1 cellular context compared by ENCODE assay signal in the genomic region with DNA sequence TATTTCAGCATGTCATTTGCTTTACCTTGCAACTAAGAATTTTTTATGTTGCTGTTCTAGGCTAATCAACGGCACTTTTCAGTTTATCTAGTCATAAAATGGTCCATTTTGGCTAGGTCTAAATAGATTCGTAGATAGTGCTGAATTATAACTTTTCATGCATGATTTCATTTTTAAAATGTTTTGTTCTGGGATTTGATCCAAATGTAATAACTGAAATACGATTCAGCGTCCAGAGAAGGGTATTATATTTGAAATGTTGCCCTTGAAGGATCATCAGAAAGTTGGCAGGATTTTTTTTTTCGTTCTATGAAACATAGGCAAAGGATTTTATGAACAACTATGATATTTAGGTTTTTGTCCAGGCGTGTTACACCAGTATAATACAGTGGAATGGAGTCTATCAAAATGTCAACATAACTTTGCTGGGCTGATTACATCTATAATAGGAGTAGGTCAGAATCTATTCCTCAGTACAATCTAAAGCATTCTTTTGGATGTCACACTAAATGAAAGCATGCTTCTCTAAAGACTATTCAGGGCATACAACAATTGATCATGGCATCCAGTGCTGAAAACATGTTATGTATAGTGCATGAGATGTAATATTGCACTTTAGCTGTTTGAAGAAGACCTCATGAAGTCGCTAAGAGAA.
TF ChIP-seq lines count a peak whose summit lies in the region.

No MANE protein-coding gene starts in this region.

TF ChIP-seq in HEK293, 187 proteins besides CTCF, POLR2A, EP300 and RAD21 (continued from another document):
- TF ChIP-seq, protein P1, sequence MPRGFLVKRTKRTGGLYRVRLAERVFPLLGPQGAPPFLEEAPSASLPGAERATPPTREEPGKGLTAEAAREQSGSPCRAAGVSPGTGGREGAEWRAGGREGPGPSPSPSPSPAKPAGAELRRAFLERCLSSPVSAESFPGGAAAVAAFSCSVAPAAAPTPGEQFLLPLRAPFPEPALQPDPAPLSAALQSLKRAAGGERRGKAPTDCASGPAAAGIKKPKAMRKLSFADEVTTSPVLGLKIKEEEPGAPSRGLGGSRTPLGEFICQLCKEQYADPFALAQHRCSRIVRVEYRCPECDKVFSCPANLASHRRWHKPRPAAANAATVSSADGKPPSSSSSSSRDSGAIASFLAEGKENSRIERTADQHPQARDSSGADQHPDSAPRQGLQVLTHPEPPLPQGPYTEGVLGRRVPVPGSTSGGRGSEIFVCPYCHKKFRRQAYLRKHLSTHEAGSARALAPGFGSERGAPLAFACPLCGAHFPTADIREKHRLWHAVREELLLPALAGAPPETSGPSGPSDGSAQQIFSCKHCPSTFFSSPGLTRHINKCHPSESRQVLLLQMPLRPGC (tag by site-specific recombination; IDR thresholded peaks at IDR 0.05), result no peak
- TF ChIP-seq, protein P2, sequence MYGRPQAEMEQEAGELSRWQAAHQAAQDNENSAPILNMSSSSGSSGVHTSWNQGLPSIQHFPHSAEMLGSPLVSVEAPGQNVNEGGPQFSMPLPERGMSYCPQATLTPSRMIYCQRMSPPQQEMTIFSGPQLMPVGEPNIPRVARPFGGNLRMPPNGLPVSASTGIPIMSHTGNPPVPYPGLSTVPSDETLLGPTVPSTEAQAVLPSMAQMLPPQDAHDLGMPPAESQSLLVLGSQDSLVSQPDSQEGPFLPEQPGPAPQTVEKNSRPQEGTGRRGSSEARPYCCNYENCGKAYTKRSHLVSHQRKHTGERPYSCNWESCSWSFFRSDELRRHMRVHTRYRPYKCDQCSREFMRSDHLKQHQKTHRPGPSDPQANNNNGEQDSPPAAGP (tag by site-specific recombination; IDR thresholded peaks at IDR 0.05), result no peak
- peak; percentile 27; the same call in 1 of the 2 replicates for TF ChIP-seq OSR2 (tag by site-specific recombination; IDR thresholded peaks at IDR 0.05)
- no peak for TF ChIP-seq ZNF24 (tag by site-specific recombination; IDR thresholded peaks at IDR 0.05)
- TF ChIP-seq, protein P3, sequence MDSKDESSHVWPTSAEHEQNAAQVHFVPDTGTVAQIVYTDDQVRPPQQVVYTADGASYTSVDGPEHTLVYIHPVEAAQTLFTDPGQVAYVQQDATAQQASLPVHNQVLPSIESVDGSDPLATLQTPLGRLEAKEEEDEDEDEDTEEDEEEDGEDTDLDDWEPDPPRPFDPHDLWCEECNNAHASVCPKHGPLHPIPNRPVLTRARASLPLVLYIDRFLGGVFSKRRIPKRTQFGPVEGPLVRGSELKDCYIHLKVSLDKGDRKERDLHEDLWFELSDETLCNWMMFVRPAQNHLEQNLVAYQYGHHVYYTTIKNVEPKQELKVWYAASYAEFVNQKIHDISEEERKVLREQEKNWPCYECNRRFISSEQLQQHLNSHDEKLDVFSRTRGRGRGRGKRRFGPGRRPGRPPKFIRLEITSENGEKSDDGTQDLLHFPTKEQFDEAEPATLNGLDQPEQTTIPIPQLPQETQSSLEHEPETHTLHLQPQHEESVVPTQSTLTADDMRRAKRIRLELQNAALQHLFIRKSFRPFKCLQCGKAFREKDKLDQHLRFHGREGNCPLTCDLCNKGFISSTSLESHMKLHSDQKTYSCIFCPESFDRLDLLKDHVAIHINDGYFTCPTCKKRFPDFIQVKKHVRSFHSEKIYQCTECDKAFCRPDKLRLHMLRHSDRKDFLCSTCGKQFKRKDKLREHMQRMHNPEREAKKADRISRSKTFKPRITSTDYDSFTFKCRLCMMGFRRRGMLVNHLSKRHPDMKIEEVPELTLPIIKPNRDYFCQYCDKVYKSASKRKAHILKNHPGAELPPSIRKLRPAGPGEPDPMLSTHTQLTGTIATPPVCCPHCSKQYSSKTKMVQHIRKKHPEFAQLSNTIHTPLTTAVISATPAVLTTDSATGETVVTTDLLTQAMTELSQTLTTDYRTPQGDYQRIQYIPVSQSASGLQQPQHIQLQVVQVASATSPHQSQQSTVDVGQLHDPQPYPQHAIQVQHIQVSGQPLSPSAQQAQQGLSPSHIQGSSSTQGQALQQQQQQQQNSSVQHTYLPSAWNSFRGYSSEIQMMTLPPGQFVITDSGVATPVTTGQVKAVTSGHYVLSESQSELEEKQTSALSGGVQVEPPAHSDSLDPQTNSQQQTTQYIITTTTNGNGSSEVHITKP (tag by site-specific recombination; IDR thresholded peaks at IDR 0.05), result peak; percentile 21; the same call in 1 of the 2 replicates
- TF ChIP-seq FEZF1 (tag by site-specific recombination; IDR thresholded peaks at IDR 0.05), result no peak
- no peak for TF ChIP-seq YY2 (tag by site-specific recombination; IDR thresholded peaks at IDR 0.05)
- no peak for TF ChIP-seq EGR2 (tag by site-specific recombination; IDR thresholded peaks at IDR 0.05; ENCODE audit: low read depth)
- TF ChIP-seq, protein P4, sequence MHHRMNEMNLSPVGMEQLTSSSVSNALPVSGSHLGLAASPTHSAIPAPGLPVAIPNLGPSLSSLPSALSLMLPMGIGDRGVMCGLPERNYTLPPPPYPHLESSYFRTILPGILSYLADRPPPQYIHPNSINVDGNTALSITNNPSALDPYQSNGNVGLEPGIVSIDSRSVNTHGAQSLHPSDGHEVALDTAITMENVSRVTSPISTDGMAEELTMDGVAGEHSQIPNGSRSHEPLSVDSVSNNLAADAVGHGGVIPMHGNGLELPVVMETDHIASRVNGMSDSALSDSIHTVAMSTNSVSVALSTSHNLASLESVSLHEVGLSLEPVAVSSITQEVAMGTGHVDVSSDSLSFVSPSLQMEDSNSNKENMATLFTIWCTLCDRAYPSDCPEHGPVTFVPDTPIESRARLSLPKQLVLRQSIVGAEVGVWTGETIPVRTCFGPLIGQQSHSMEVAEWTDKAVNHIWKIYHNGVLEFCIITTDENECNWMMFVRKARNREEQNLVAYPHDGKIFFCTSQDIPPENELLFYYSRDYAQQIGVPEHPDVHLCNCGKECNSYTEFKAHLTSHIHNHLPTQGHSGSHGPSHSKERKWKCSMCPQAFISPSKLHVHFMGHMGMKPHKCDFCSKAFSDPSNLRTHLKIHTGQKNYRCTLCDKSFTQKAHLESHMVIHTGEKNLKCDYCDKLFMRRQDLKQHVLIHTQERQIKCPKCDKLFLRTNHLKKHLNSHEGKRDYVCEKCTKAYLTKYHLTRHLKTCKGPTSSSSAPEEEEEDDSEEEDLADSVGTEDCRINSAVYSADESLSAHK (tag by site-specific recombination; IDR thresholded peaks at IDR 0.05), result no peak
- TF ChIP-seq ZNF629 (tag by site-specific recombination; IDR thresholded peaks at IDR 0.05), result no peak
- TF ChIP-seq, protein P5, sequence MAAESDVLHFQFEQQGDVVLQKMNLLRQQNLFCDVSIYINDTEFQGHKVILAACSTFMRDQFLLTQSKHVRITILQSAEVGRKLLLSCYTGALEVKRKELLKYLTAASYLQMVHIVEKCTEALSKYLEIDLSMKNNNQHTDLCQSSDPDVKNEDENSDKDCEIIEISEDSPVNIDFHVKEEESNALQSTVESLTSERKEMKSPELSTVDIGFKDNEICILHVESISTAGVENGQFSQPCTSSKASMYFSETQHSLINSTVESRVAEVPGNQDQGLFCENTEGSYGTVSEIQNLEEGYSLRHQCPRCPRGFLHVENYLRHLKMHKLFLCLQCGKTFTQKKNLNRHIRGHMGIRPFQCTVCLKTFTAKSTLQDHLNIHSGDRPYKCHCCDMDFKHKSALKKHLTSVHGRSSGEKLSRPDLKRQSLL (tag by site-specific recombination; IDR thresholded peaks at IDR 0.05), result no peak
- TF ChIP-seq ZNF514 (tag by site-specific recombination; IDR thresholded peaks at IDR 0.05), result no peak
- TF ChIP-seq ZNF302 (tag by site-specific recombination; IDR thresholded peaks at IDR 0.05; ENCODE audit: low read depth), result no peak
- peak; percentile 59; the same call in 1 of the 2 replicates for TF ChIP-seq BCL11A (tag by site-specific recombination; IDR thresholded peaks at IDR 0.05; ENCODE audit: low read depth)
- TF ChIP-seq, protein P6, sequence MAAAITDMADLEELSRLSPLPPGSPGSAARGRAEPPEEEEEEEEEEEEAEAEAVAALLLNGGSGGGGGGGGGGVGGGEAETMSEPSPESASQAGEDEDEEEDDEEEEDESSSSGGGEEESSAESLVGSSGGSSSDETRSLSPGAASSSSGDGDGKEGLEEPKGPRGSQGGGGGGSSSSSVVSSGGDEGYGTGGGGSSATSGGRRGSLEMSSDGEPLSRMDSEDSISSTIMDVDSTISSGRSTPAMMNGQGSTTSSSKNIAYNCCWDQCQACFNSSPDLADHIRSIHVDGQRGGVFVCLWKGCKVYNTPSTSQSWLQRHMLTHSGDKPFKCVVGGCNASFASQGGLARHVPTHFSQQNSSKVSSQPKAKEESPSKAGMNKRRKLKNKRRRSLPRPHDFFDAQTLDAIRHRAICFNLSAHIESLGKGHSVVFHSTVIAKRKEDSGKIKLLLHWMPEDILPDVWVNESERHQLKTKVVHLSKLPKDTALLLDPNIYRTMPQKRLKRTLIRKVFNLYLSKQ (tag by site-specific recombination; IDR thresholded peaks at IDR 0.05; ENCODE audit: borderline replicate concordance), result no peak
- TF ChIP-seq ZNF747 (tag by site-specific recombination; IDR thresholded peaks at IDR 0.05), result no peak
- TF ChIP-seq ZSCAN23 (tag by site-specific recombination; IDR thresholded peaks at IDR 0.05), result no peak
- no peak for TF ChIP-seq KLF10 (tag by site-specific recombination; IDR thresholded peaks at IDR 0.05)
- TF ChIP-seq ZNF792 (tag by site-specific recombination; IDR thresholded peaks at IDR 0.05), result no peak
- TF ChIP-seq, protein P7, sequence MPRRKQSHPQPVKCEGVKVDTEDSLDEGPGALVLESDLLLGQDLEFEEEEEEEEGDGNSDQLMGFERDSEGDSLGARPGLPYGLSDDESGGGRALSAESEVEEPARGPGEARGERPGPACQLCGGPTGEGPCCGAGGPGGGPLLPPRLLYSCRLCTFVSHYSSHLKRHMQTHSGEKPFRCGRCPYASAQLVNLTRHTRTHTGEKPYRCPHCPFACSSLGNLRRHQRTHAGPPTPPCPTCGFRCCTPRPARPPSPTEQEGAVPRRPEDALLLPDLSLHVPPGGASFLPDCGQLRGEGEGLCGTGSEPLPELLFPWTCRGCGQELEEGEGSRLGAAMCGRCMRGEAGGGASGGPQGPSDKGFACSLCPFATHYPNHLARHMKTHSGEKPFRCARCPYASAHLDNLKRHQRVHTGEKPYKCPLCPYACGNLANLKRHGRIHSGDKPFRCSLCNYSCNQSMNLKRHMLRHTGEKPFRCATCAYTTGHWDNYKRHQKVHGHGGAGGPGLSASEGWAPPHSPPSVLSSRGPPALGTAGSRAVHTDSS (tag by site-specific recombination; IDR thresholded peaks at IDR 0.05), result no peak
- TF ChIP-seq YY1 (tag by site-specific recombination; IDR thresholded peaks at IDR 0.05), result no peak
- TF ChIP-seq, protein P8, sequence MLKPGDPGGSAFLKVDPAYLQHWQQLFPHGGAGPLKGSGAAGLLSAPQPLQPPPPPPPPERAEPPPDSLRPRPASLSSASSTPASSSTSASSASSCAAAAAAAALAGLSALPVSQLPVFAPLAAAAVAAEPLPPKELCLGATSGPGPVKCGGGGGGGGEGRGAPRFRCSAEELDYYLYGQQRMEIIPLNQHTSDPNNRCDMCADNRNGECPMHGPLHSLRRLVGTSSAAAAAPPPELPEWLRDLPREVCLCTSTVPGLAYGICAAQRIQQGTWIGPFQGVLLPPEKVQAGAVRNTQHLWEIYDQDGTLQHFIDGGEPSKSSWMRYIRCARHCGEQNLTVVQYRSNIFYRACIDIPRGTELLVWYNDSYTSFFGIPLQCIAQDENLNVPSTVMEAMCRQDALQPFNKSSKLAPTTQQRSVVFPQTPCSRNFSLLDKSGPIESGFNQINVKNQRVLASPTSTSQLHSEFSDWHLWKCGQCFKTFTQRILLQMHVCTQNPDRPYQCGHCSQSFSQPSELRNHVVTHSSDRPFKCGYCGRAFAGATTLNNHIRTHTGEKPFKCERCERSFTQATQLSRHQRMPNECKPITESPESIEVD (tag by site-specific recombination; IDR thresholded peaks at IDR 0.05), result peak; percentile 89
TF ChIP-seq in HEK293: peak in this region for 6.
